In genomic region chr14:36605506-36605857, GRCh38 we compare ENCODE assay signal across 1 cellular context.
TF ChIP-seq lines count a peak whose summit lies in the region.

No MANE protein-coding gene starts in this region.

TF ChIP-seq in SK-N-SH treated with all-trans-retinoic acid at 6 μM for 48 hours, 23 proteins besides CTCF, POLR2A, EP300 and RAD21 (continued from another document):
- no peak for TF ChIP-seq TSHZ2 (CRISPR knock-in tag; IDR thresholded peaks at IDR 0.05)
TF ChIP-seq in SK-N-SH treated with all-trans-retinoic acid at 6 μM for 48 hours: peak in this region for 0.
